ENCODE assay signal across 9 cellular contexts in the genomic region with DNA sequence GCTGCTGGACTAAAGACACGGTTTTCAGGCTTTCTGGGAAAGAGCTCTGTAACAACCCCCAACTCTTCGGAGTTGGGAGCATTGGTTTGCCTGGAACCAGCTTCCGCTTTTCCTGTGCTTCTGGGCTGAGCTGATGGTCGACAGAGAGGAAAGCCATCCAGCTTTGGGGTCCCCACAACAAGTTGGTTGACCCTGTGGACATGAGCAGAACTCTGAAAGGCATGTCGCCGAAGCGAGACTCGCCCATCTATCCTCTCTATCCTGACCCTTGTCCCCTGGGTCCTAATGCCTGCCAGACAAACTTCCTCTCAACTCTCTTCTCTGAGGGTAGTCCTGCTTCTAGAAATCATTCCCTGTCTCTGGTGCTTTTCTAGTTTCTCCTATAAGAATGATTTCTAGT. TPM values are rescaled to one million over a fixed set of nuclear protein-coding genes. Genes with fewer than 3 reads are reported as not detected.
A peak's percentile ranks its signal among the peaks of the same experiment; 100 is the strongest.
DNase-seq lines count a peak whose midpoint lies in the region; ATAC-seq, FAIRE-seq and TF ChIP-seq lines count a peak whose summit lies in the region.
"Had no signal": no experiment of that assay in that cellular context is flagged by ENCODE, and none has a peak within 500 bp of the region (broad histone marks: within the 10 kb centered on the region; RNA-seq: fewer than 3 reads in every experiment).

No MANE protein-coding gene starts in this region.

- peaks cover 36% of the 10 kb centered on the region for H3K27me3 Mint-ChIP-seq in activated T-cell treated with anti-CD3 and anti-CD28 coated beads, Interleukin-2, amount 50 U/mL, for 72 hours (ENCODE audit: low read depth)
- peaks cover 37% of the 10 kb centered on the region for H3K27me3 Mint-ChIP-seq in activated T-cell treated with anti-CD3 and anti-CD28 coated beads, Interleukin-2, amount 50 U/mL, for 24 hours
- H3K27me3 Mint-ChIP-seq in stimulated activated naive B cell treated with anti-CD40 and anti-IgM and Interleukin-4, amounts not matched to agents 10 μg/mL and 1 μg/mL and 100 μg/mL, for 72 hours = peaks cover 35 to 41% of the 10 kb centered on the region in 2 donors

- peaks cover 18% of the 10 kb centered on the region for H3K4me1 Mint-ChIP-seq in activated T-cell treated with anti-CD3 and anti-CD28 coated beads, Interleukin-2, amount 50 U/mL, for 72 hours (ENCODE audit: low read depth)
- peaks cover 10% of the 10 kb centered on the region for H3K4me1 Mint-ChIP-seq in activated T-cell treated with anti-CD3 and anti-CD28 coated beads, Interleukin-2, amount 50 U/mL, for 24 hours (ENCODE audit: low read depth)
- peaks cover 4 to 6% of the 10 kb centered on the region in 2 donors for H3K4me1 Mint-ChIP-seq in stimulated activated naive B cell treated with anti-CD40 and anti-IgM and Interleukin-4, amounts not matched to agents 10 μg/mL and 1 μg/mL and 100 μg/mL, for 72 hours

- peak overlapping the region; percentile 73 for H3K27ac Mint-ChIP-seq in activated T-cell treated with anti-CD3 and anti-CD28 coated beads, Interleukin-2, amount 50 U/mL, for 72 hours
- no peak overlapping the region for H3K27ac Mint-ChIP-seq in activated T-cell treated with anti-CD3 and anti-CD28 coated beads, Interleukin-2, amount 50 U/mL, for 24 hours
- H3K27ac Mint-ChIP-seq in stimulated activated naive B cell treated with anti-CD40 and anti-IgM and Interleukin-4, amounts not matched to agents 10 μg/mL and 1 μg/mL and 100 μg/mL, for 72 hours = no peak overlapping the region

- POLR2A ChIA-PET in endothelial cell of umbilical vein (lab: Charles Lee) = no interaction called here

- H3K27me3 ChIP-seq in OCI-LY3 (ENCODE audit: low read depth, low read length) = no peaks in the 10 kb centered on the region
- peaks cover 0 to 5% of the 10 kb centered on the region in 2 experiments for H3K27me3 ChIP-seq in endothelial cell of umbilical vein (ENCODE audit: control insufficient read depth in 2 of 2, insufficient read depth in 2 of 2, low read length in 2 of 2)
- H3K27me3 ChIP-seq: pancreas had no signal

- peak overlapping the region; percentile 62; the same call in 1 of the 2 replicates for H2AFZ ChIP-seq in OCI-LY3 (ENCODE audit: low read depth, low read length)
- H2AFZ ChIP-seq in endothelial cell of umbilical vein (ENCODE audit: low read depth, low read length) = peak overlapping the region; percentile 62

- no peak for FAIRE-seq in endothelial cell of umbilical vein (lab: Jason Lieb, UNC)
- FAIRE-seq: pancreas had no signal

- intact Hi-C loops in endothelial cell of umbilical vein (cut with micrococcal nuclease) = no loop called here

- H3K4me2 ChIP-seq in OCI-LY3 (ENCODE audit: low read length) (peak overlapping the region; percentile 91), endothelial cell of umbilical vein (ENCODE audit: insufficient read depth, low read length) (peak overlapping the region; percentile 17)

- H4K20me1 ChIP-seq in OCI-LY3 (ENCODE audit: insufficient read depth, low read length) = no peaks in the 10 kb centered on the region
- no peaks in the 10 kb centered on the region for H4K20me1 ChIP-seq in endothelial cell of umbilical vein (replicated peaks; ENCODE audit: control insufficient read depth, extremely low read depth, insufficient read depth, low read length)

- no peak overlapping the region for H3K27ac ChIP-seq in OCI-LY3 (ENCODE audit: low read length)
- no peak overlapping the region for H3K27ac ChIP-seq in endothelial cell of umbilical vein (ENCODE audit: insufficient read depth, low read depth, low read length)
- H3K27ac ChIP-seq: pancreas had no signal

- H3K4me3 ChIP-seq in OCI-LY3 (ENCODE audit: low read length) (peak overlapping the region; percentile 78), endothelial cell of umbilical vein (replicated peaks in 1 of 3; ENCODE audit: insufficient read depth in 1 of 3, low read depth in 1 of 3, low read length in 3 of 3) (no peak overlapping the region)
- H3K4me3 ChIP-seq: pancreas had no signal

- no peaks in the 10 kb centered on the region for H3K9me3 Mint-ChIP-seq in activated T-cell treated with anti-CD3 and anti-CD28 coated beads, Interleukin-2, amount 50 U/mL, for 72 hours
- H3K9me3 Mint-ChIP-seq in activated T-cell treated with anti-CD3 and anti-CD28 coated beads, Interleukin-2, amount 50 U/mL, for 24 hours = no peaks in the 10 kb centered on the region
- H3K9me3 Mint-ChIP-seq in stimulated activated naive B cell treated with anti-CD40 and anti-IgM and Interleukin-4, amounts not matched to agents 10 μg/mL and 1 μg/mL and 100 μg/mL, for 72 hours = peaks cover 0 to 1% of the 10 kb centered on the region in 2 donors

- peak overlapping the region; percentile 57 for H3K9ac ChIP-seq in OCI-LY3 (ENCODE audit: low read length)
- no peak overlapping the region for H3K9ac ChIP-seq in endothelial cell of umbilical vein (replicated peaks; ENCODE audit: extremely low read depth, insufficient read depth, low read length)

- peaks cover 2 to 3% of the 10 kb centered on the region in 2 donors for H3K36me3 Mint-ChIP-seq in activated T-cell treated with anti-CD3 and anti-CD28 coated beads, Interleukin-2, amount 50 U/mL, for 72 hours (ENCODE audit: insufficient read depth in 2 of 2)
- no peaks in the 10 kb centered on the region for H3K36me3 Mint-ChIP-seq in activated T-cell treated with anti-CD3 and anti-CD28 coated beads, Interleukin-2, amount 50 U/mL, for 24 hours (ENCODE audit: low read depth)
- peaks cover 2 to 7% of the 10 kb centered on the region in 2 donors for H3K36me3 Mint-ChIP-seq in stimulated activated naive B cell treated with anti-CD40 and anti-IgM and Interleukin-4, amounts not matched to agents 10 μg/mL and 1 μg/mL and 100 μg/mL, for 72 hours

- H3K36me3 ChIP-seq in OCI-LY3 (replicated peaks; ENCODE audit: low read depth, low read length) (no peaks in the 10 kb centered on the region), endothelial cell of umbilical vein (ENCODE audit: control insufficient read depth in 2 of 2, extremely low read depth in 1 of 2, insufficient read depth in 2 of 2, low read length in 2 of 2) (no peaks in the 10 kb centered on the region)
- H3K36me3 ChIP-seq: pancreas had no signal

- TF ChIP-seq CTCF in OCI-LY3 (IDR thresholded peaks at IDR 0.05; ENCODE audit: low read depth, low read length) = no peak
- TF ChIP-seq CTCF in endothelial cell of umbilical vein (IDR thresholded peaks at IDR 0.05; ENCODE audit: extremely low read depth in 1 of 2, insufficient read depth in 1 of 2, low read depth in 1 of 2, low read length in 2 of 2) = no peak

- no peak for TF ChIP-seq POLR2A in endothelial cell of umbilical vein (IDR thresholded peaks at IDR 0.05; ENCODE audit: low read depth, low read length)

- dilution Hi-C loops in endothelial cell of umbilical vein (cut with MboI; ENCODE audit: extremely low pct_ligation_motif_present, low sequenced_read_pairs) = no loop called here

- DNase-seq in activated T-cell treated with anti-CD3 and anti-CD28 coated beads, Interleukin-2, amount 50 U/mL, for 72 hours = peak; percentile 11 to 28
- DNase-seq in activated T-cell treated with anti-CD3 and anti-CD28 coated beads, Interleukin-2, amount 50 U/mL, for 24 hours = no peak
- DNase-seq in endothelial cell of umbilical vein (ENCODE audit: low read depth, low spot score) = no peak
- DNase-seq in stimulated activated naive B cell treated with anti-CD40 and anti-IgM and Interleukin-4, amounts not matched to agents 10 μg/mL and 1 μg/mL and 100 μg/mL, for 72 hours = peak; percentile 18
- DNase-seq in GM19240 (ENCODE audit: insufficient read length, low spot score) = no peak
- DNase-seq: pancreas had no signal

- H3K79me2 ChIP-seq in OCI-LY3 (ENCODE audit: low read length) = no peaks in the 10 kb centered on the region
- no peaks in the 10 kb centered on the region for H3K79me2 ChIP-seq in endothelial cell of umbilical vein (ENCODE audit: control insufficient read depth, insufficient read depth, low read length)

- CTCF ChIA-PET in endothelial cell of umbilical vein (lab: Charles Lee) = interaction anchor here (1.6 to 2.3 kb wide), 3 partner anchors 11 to 276 kb away, joined by 3 to 10 read pairs (median 7); partner anchors contain the start of gene DUSP12

- H3K4me3 Mint-ChIP-seq in activated T-cell treated with anti-CD3 and anti-CD28 coated beads, Interleukin-2, amount 50 U/mL, for 72 hours = peak overlapping the region; percentile 40 to 69
- H3K4me3 Mint-ChIP-seq in activated T-cell treated with anti-CD3 and anti-CD28 coated beads, Interleukin-2, amount 50 U/mL, for 24 hours = no peak overlapping the region
- H3K4me3 Mint-ChIP-seq in stimulated activated naive B cell treated with anti-CD40 and anti-IgM and Interleukin-4, amounts not matched to agents 10 μg/mL and 1 μg/mL and 100 μg/mL, for 72 hours = no peak overlapping the region

- H3K9me3 ChIP-seq in OCI-LY3 (ENCODE audit: insufficient read depth, low read length) (no peaks in the 10 kb centered on the region), endothelial cell of umbilical vein (replicated peaks; ENCODE audit: control insufficient read depth, insufficient read depth, low read length) (no peaks in the 10 kb centered on the region)
- H3K9me3 ChIP-seq: pancreas had no signal

- no TSS peak for BruUV-seq in endothelial cell of umbilical vein (replicated peaks; lab: Mats Ljungman, UMichigan)

- ATAC-seq in activated T-cell treated with anti-CD3 and anti-CD28 coated beads, Interleukin-2, amount 50 U/mL, for 72 hours (replicated peaks in 1 of 2) = no peak
- no peak for ATAC-seq in stimulated activated naive B cell treated with anti-CD40 and anti-IgM and Interleukin-4, amounts not matched to agents 10 μg/mL and 1 μg/mL and 100 μg/mL, for 72 hours (replicated peaks)
- no peak for ATAC-seq in GM19397 (IDR thresholded peaks at IDR 0.05; ENCODE audit: unreplicated experiment)
- no peak for ATAC-seq in HG03521 (IDR thresholded peaks at IDR 0.05; ENCODE audit: unreplicated experiment)
- ATAC-seq: pancreas had no signal

- H3K9me1 ChIP-seq in endothelial cell of umbilical vein (replicated peaks; ENCODE audit: control insufficient read depth, extremely low read depth, insufficient read depth, low read length) = no peaks in the 10 kb centered on the region

- peaks cover 6% of the 10 kb centered on the region; the same call in 1 of the 2 replicates for H3K4me1 ChIP-seq in OCI-LY3 (ENCODE audit: low read length)
- H3K4me1 ChIP-seq in endothelial cell of umbilical vein (ENCODE audit: control insufficient read depth, extremely low read depth, insufficient read depth, low read length) = no peaks in the 10 kb centered on the region
- H3K4me1 ChIP-seq: pancreas had no signal

RNA-seq across cellular contexts. Expression of gene FCGR2A, which starts 31.9 kb away (rescaled TPM):
- under 1 TPM; 0.43 to 0.88 TPM for total RNA-seq in activated T-cell treated with anti-CD3 and anti-CD28 coated beads, Interleukin-2, amount 50 U/mL, for 72 hours
- total RNA-seq in endothelial cell of umbilical vein = not detected in 2 replicates
- not detected in 2 replicates for polyA plus RNA-seq in endothelial cell of umbilical vein
- polyA plus RNA-seq in endothelial cell of umbilical vein (2011; cell fraction: cytosol; rRNA removed) = not detected in 2 replicates
- polyA plus RNA-seq in endothelial cell of umbilical vein (2011; cell fraction: nucleus; rRNA removed) = not detected in 2 replicates
- polyA plus RNA-seq in endothelial cell of umbilical vein (2012) = 0.20 and 0.24 TPM in 2 replicates
- 2.8 and 3.0 TPM in 2 replicates for polyA minus RNA-seq in endothelial cell of umbilical vein
- polyA minus RNA-seq in endothelial cell of umbilical vein (2011; cell fraction: cytosol; rRNA and poly(A)+ RNA removed) = not detected
- polyA minus RNA-seq in endothelial cell of umbilical vein (2011; cell fraction: nucleus; rRNA and poly(A)+ RNA removed) = not detected in 2 replicates

RNA-seq across cellular contexts. Expression of gene HSPA6, which starts 51.0 kb away (rescaled TPM):
- under 1 TPM; 0.24 to 0.53 TPM for total RNA-seq in activated T-cell treated with anti-CD3 and anti-CD28 coated beads, Interleukin-2, amount 50 U/mL, for 72 hours
- total RNA-seq in endothelial cell of umbilical vein = 0.13 TPM in 1 of 2 replicates, not detected in the other
- 0.03 and 0.10 TPM in 2 replicates for polyA plus RNA-seq in endothelial cell of umbilical vein
- polyA plus RNA-seq in endothelial cell of umbilical vein (2011; cell fraction: cytosol; rRNA removed) = 0.04 and 0.13 TPM in 2 replicates
- polyA plus RNA-seq in endothelial cell of umbilical vein (2011; cell fraction: nucleus; rRNA removed) = 0.07 and 0.08 TPM in 2 replicates
- polyA plus RNA-seq in endothelial cell of umbilical vein (2012) = 0.07 TPM in 1 of 2 replicates, not detected in the other
- 0.13 and 0.51 TPM in 2 replicates for polyA minus RNA-seq in endothelial cell of umbilical vein
- not detected for polyA minus RNA-seq in endothelial cell of umbilical vein (2011; cell fraction: cytosol; rRNA and poly(A)+ RNA removed)
- polyA minus RNA-seq in endothelial cell of umbilical vein (2011; cell fraction: nucleus; rRNA and poly(A)+ RNA removed) = 0.19 TPM in 1 of 2 replicates, not detected in the other

Comparison
In these comparisons a context has a peak if more than half of its experiments do, and no peak if none do; other contexts are left out.
1. DNase-seq: peak in activated T-cell treated with anti-CD3 and anti-CD28 coated beads, Interleukin-2, amount 50 U/mL, for 72 hours (2 of 2) and stimulated activated naive B cell treated with anti-CD40 and anti-IgM and Interleukin-4, amounts not matched to agents 10 μg/mL and 1 μg/mL and 100 μg/mL, for 72 hours (single experiment); none in activated T-cell treated with anti-CD3 and anti-CD28 coated beads, Interleukin-2, amount 50 U/mL, for 24 hours (single experiment), endothelial cell of umbilical vein (single experiment) and GM19240 (single experiment).
2. H3K4me3 Mint-ChIP-seq: peak in activated T-cell treated with anti-CD3 and anti-CD28 coated beads, Interleukin-2, amount 50 U/mL, for 72 hours (2 of 2); none in activated T-cell treated with anti-CD3 and anti-CD28 coated beads, Interleukin-2, amount 50 U/mL, for 24 hours (single experiment) and stimulated activated naive B cell treated with anti-CD40 and anti-IgM and Interleukin-4, amounts not matched to agents 10 μg/mL and 1 μg/mL and 100 μg/mL, for 72 hours (0 of 2).